15 cellular contexts compared by ENCODE assay signal in genomic region chr4:112704322-112704721, GRCh38.
DNase-seq lines count a peak whose midpoint lies in the region; ATAC-seq, FAIRE-seq and TF ChIP-seq lines count a peak whose summit lies in the region.
"Had no signal": no experiment of that assay in that cellular context is flagged by ENCODE, and none has a peak within 500 bp of the region (broad histone marks: within the 10 kb centered on the region; RNA-seq: fewer than 3 reads in every experiment).

No MANE protein-coding gene starts in this region.

- H3K27me3 ChIP-seq in iPS-15b (ENCODE audit: control insufficient read depth, insufficient read depth, low read length), result no peaks in the 10 kb centered on the region
- 0 out of 2 replicates have a peak, but pooled peaks cover 3% of the 10 kb centered on the region for H3K27me3 ChIP-seq in SJCRH30
- H3K27me3 ChIP-seq: dorsolateral prefrontal cortex, thyroid gland had no signal

- H3K9ac ChIP-seq in iPS-15b (ENCODE audit: low read depth, low read length), result peak overlapping the region; percentile 89

- ATAC-seq in activated B cell treated with CpG ODN at 0.5 μM for 24 hours (ENCODE audit: low read depth), result no peak
- no peak for ATAC-seq in stimulated activated effector memory CD8-positive, alpha-beta T cell treated with anti-CD3 and anti-CD28 coated beads, Interleukin-12 subunit alpha, Interleukin-12 subunit beta, amount 100 ng/mL, for 72 hours
- ATAC-seq: activated CD4-positive, CD25-positive, alpha-beta regulatory T cell treated with anti-CD3 and anti-CD28 coated beads, Interleukin-2, amount 50 U/mL, for 24 hours had no signal

- H3K4me3 Mint-ChIP-seq in activated T-cell treated with anti-CD3 and anti-CD28 coated beads, Interleukin-2, amount 50 U/mL, for 24 hours, result peak overlapping the region; percentile 77
- H3K4me3 Mint-ChIP-seq in activated B cell treated with CpG ODN at 0.5 μM for 24 hours, result peak overlapping the region; percentile 81
- H3K4me3 Mint-ChIP-seq in stimulated activated effector memory CD8-positive, alpha-beta T cell treated with anti-CD3 and anti-CD28 coated beads, Interleukin-12 subunit alpha, Interleukin-12 subunit beta, amount 100 ng/mL, for 72 hours, result peak overlapping the region; percentile 88

- FAIRE-seq in urothelium cell line (lab: Jason Lieb, UNC), result no peak

- intact Hi-C loops in activated B cell treated with CpG ODN at 0.5 μM for 24 hours (cut with micrococcal nuclease), result no loop called here

- no peaks in the 10 kb centered on the region for H3K9me3 Mint-ChIP-seq in activated T-cell treated with anti-CD3 and anti-CD28 coated beads, Interleukin-2, amount 50 U/mL, for 24 hours
- no peaks in the 10 kb centered on the region for H3K9me3 Mint-ChIP-seq in activated B cell treated with CpG ODN at 0.5 μM for 24 hours
- H3K9me3 Mint-ChIP-seq in stimulated activated effector memory CD8-positive, alpha-beta T cell treated with anti-CD3 and anti-CD28 coated beads, Interleukin-12 subunit alpha, Interleukin-12 subunit beta, amount 100 ng/mL, for 72 hours, result no peaks in the 10 kb centered on the region

- CTCF ChIA-PET in activated B cell treated with CpG ODN at 0.5 μM for 24 hours (lab: Charles Lee), result no interaction called here

- POLR2A ChIA-PET in activated B cell treated with CpG ODN at 0.5 μM for 24 hours (lab: Charles Lee), result interaction anchor here (0.6 kb wide), 1 partner anchor 82 kb away, joined by 13 read pairs; no protein-coding TSS in a partner anchor

- no peak overlapping the region for H3K27ac ChIP-seq in SJCRH30
- H3K27ac ChIP-seq: hepatocyte, left ventricle myocardium inferior, Peyer's patch, thyroid gland had no signal

- H3K36me3 ChIP-seq in iPS-15b (ENCODE audit: control insufficient read depth, insufficient read depth, low read length), result no peaks in the 10 kb centered on the region
- H3K36me3 ChIP-seq in SJCRH30, result no peaks in the 10 kb centered on the region
- H3K36me3 ChIP-seq: left ventricle myocardium inferior, Peyer's patch, thyroid gland had no signal

- no peaks in the 10 kb centered on the region for H3K36me3 Mint-ChIP-seq in activated T-cell treated with anti-CD3 and anti-CD28 coated beads, Interleukin-2, amount 50 U/mL, for 24 hours (ENCODE audit: low read depth)
- peaks cover 4% of the 10 kb centered on the region for H3K36me3 Mint-ChIP-seq in activated B cell treated with CpG ODN at 0.5 μM for 24 hours (ENCODE audit: low read depth)
- H3K36me3 Mint-ChIP-seq in stimulated activated effector memory CD8-positive, alpha-beta T cell treated with anti-CD3 and anti-CD28 coated beads, Interleukin-12 subunit alpha, Interleukin-12 subunit beta, amount 100 ng/mL, for 72 hours, result no peaks in the 10 kb centered on the region

- no peak for DNase-seq in activated T-cell treated with anti-CD3 and anti-CD28 coated beads, Interleukin-2, amount 50 U/mL, for 24 hours
- no peak for DNase-seq in activated T-cell treated with anti-CD3 and anti-CD28 coated beads, Interleukin-2, amount 50 U/mL, for 48 hours
- no peak for DNase-seq in activated B cell treated with CpG ODN at 0.5 μM for 24 hours
- no peak for DNase-seq in stimulated activated effector memory CD8-positive, alpha-beta T cell treated with anti-CD3 and anti-CD28 coated beads, Interleukin-12 subunit alpha, Interleukin-12 subunit beta, amount 100 ng/mL, for 72 hours (ENCODE audit: low spot score in 2 of 2)
- no peak for DNase-seq in urothelium cell line (ENCODE audit: low spot score)
- no peak for DNase-seq in SJCRH30
- DNase-seq in kidney tubule cell (ENCODE audit: low spot score), result no peak
- DNase-seq: left ventricle myocardium inferior, NCI-H2029, Peyer's patch, thyroid gland had no signal

- no peaks in the 10 kb centered on the region for H3K4me1 ChIP-seq in iPS-15b (ENCODE audit: control insufficient read depth, insufficient read depth, low read length)
- no peaks in the 10 kb centered on the region for H3K4me1 ChIP-seq in SJCRH30
- H3K4me1 ChIP-seq: Peyer's patch had no signal

- H3K9me3 ChIP-seq in iPS-15b (ENCODE audit: control insufficient read depth, insufficient read depth, low read length), result no peaks in the 10 kb centered on the region
- no peaks in the 10 kb centered on the region; the same call in 1 of the 2 replicates for H3K9me3 ChIP-seq in SJCRH30 (replicated peaks)
- H3K9me3 ChIP-seq: left ventricle myocardium inferior, Peyer's patch, thyroid gland had no signal

- TF ChIP-seq CTCF in activated B cell treated with CpG ODN at 0.5 μM for 24 hours (IDR thresholded peaks at IDR 0.05), result no peak

- peaks cover 61% of the 10 kb centered on the region for H3K27me3 Mint-ChIP-seq in activated T-cell treated with anti-CD3 and anti-CD28 coated beads, Interleukin-2, amount 50 U/mL, for 24 hours
- peaks cover 38% of the 10 kb centered on the region for H3K27me3 Mint-ChIP-seq in activated B cell treated with CpG ODN at 0.5 μM for 24 hours

- no peak overlapping the region for H3K27ac Mint-ChIP-seq in activated T-cell treated with anti-CD3 and anti-CD28 coated beads, Interleukin-2, amount 50 U/mL, for 24 hours
- H3K27ac Mint-ChIP-seq in activated B cell treated with CpG ODN at 0.5 μM for 24 hours, result no peak overlapping the region
- no peak overlapping the region for H3K27ac Mint-ChIP-seq in stimulated activated effector memory CD8-positive, alpha-beta T cell treated with anti-CD3 and anti-CD28 coated beads, Interleukin-12 subunit alpha, Interleukin-12 subunit beta, amount 100 ng/mL, for 72 hours

- H3K4me3 ChIP-seq in iPS-15b (ENCODE audit: low read depth, low read length), result peak overlapping the region; percentile 69
- H3K4me3 ChIP-seq in SJCRH30, result no peak overlapping the region
- H3K4me3 ChIP-seq: hepatocyte, Peyer's patch, thyroid gland had no signal

- peaks cover 19% of the 10 kb centered on the region for H3K4me1 Mint-ChIP-seq in activated T-cell treated with anti-CD3 and anti-CD28 coated beads, Interleukin-2, amount 50 U/mL, for 24 hours (ENCODE audit: low read depth)
- peaks cover 18% of the 10 kb centered on the region for H3K4me1 Mint-ChIP-seq in activated B cell treated with CpG ODN at 0.5 μM for 24 hours
- peaks cover 26% of the 10 kb centered on the region for H3K4me1 Mint-ChIP-seq in stimulated activated effector memory CD8-positive, alpha-beta T cell treated with anti-CD3 and anti-CD28 coated beads, Interleukin-12 subunit alpha, Interleukin-12 subunit beta, amount 100 ng/mL, for 72 hours
